8 cellular contexts compared by ENCODE assay signal in the genomic region with DNA sequence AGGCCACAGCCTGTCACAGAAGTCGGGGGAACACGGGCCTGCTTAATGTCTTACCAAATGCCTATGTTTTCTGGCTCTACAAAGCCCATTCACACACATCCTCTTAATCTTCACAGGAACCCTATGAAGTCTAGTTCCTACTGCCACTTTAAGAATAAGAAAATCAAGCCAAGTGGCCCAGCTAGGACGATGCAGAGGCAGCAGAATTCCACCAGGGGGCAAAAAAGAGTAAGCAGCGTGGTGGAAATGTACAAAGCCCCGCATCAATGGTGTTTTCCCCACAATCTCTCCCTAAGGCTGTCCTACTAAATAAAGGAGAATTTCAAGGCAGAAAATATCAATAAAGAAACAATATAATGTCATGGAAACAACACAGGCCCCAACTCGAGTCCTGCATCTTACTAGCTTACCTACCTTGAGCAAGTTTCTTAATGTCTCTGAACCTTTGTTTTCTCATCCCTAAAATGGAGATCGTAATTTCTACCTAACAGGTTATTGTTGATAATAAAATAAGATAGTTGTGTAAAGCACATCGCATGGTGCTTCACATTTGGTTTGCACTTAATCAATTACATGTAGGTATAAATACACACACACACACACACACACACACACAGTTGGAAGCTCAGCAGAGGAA. TPM values are rescaled to one million over a fixed set of nuclear protein-coding genes. Genes with fewer than 3 reads are reported as not detected.
DNase-seq lines count a peak whose midpoint lies in the region; ATAC-seq and TF ChIP-seq lines count a peak whose summit lies in the region.

No MANE protein-coding gene starts in this region.

- ATAC-seq in GM19043 (IDR thresholded peaks at IDR 0.05; ENCODE audit: low read depth, unreplicated experiment) (peak; percentile 80), HG03159 (IDR thresholded peaks at IDR 0.05; ENCODE audit: unreplicated experiment) (peak; percentile 90), heart left ventricle (peak; percentile 24 to 67 (median 56))
- no peak for ATAC-seq in activated CD8-positive, alpha-beta T cell treated with anti-CD3 and anti-CD28 coated beads, Interleukin-2, amount 10 ng/mL, durations not matched to agents 7 days and 5 days

- H3K4me3 ChIP-seq in heart left ventricle = no peak overlapping the region

- H3K9me3 Mint-ChIP-seq in activated CD8-positive, alpha-beta T cell treated with anti-CD3 and anti-CD28 coated beads, Interleukin-2, amount 10 ng/mL, durations not matched to agents 7 days and 5 days (ENCODE audit: insufficient read depth) = no peaks in the 10 kb centered on the region
- H3K9me3 Mint-ChIP-seq in T-helper 2 cell treated with Interferon-gamma antibody and Interleukin-4, amounts not matched to agents 5 μg/mL and 100 μg/mL, for 36 hours = no peaks in the 10 kb centered on the region

- no peak overlapping the region for H3K4me3 Mint-ChIP-seq in activated CD8-positive, alpha-beta T cell treated with anti-CD3 and anti-CD28 coated beads, Interleukin-2, amount 10 ng/mL, durations not matched to agents 7 days and 5 days
- no peak overlapping the region for H3K4me3 Mint-ChIP-seq in T-helper 2 cell treated with Interferon-gamma antibody and Interleukin-4, amounts not matched to agents 5 μg/mL and 100 μg/mL, for 36 hours

- H3K4me1 ChIP-seq in heart left ventricle = peaks cover 0 to 8% (median 0%) of the 10 kb centered on the region in 12 donors

- 20 to 26% (median 23%) methylated on average over 8 of the region's 8 CpGs for WGBS in heart left ventricle, 4 donors

- intact Hi-C loops in heart left ventricle (cut with DNase I) = loop anchor here (5.0 to 10.0 kb wide), 7 partner anchors 334 to 1051 kb away; no protein-coding TSS in a partner anchor

- H3K36me3 ChIP-seq in heart left ventricle = peaks cover 0 to 33% (median 10%) of the 10 kb centered on the region in 9 donors

- no peak overlapping the region for H3K27ac ChIP-seq in heart left ventricle

- H3K4me1 Mint-ChIP-seq in activated CD8-positive, alpha-beta T cell treated with anti-CD3 and anti-CD28 coated beads, Interleukin-2, amount 10 ng/mL, durations not matched to agents 7 days and 5 days (ENCODE audit: low read depth) = no peaks in the 10 kb centered on the region
- no peaks in the 10 kb centered on the region for H3K4me1 Mint-ChIP-seq in T-helper 2 cell treated with Interferon-gamma antibody and Interleukin-4, amounts not matched to agents 5 μg/mL and 100 μg/mL, for 36 hours (ENCODE audit: low read depth)

- TF ChIP-seq CTCF in heart left ventricle (IDR thresholded peaks at IDR 0.05) = peak; percentile 73 to 95 (median 86)

- H3K27ac Mint-ChIP-seq in activated CD8-positive, alpha-beta T cell treated with anti-CD3 and anti-CD28 coated beads, Interleukin-2, amount 10 ng/mL, durations not matched to agents 7 days and 5 days = no peak overlapping the region
- no peak overlapping the region for H3K27ac Mint-ChIP-seq in T-helper 2 cell treated with Interferon-gamma antibody and Interleukin-4, amounts not matched to agents 5 μg/mL and 100 μg/mL, for 36 hours

- H3K27me3 Mint-ChIP-seq in activated CD8-positive, alpha-beta T cell treated with anti-CD3 and anti-CD28 coated beads, Interleukin-2, amount 10 ng/mL, durations not matched to agents 7 days and 5 days (ENCODE audit: low read depth) = no peaks in the 10 kb centered on the region
- no peaks in the 10 kb centered on the region for H3K27me3 Mint-ChIP-seq in T-helper 2 cell treated with Interferon-gamma antibody and Interleukin-4, amounts not matched to agents 5 μg/mL and 100 μg/mL, for 36 hours (ENCODE audit: low read depth)

- POLR2A ChIA-PET in activated CD8-positive, alpha-beta T cell treated with anti-CD3 and anti-CD28 coated beads, Interleukin-2, amount 10 ng/mL, durations not matched to agents 7 days and 5 days (lab: Charles Lee) = no interaction called here

- DNase-seq in DMS 273 (lab: John Stamatoyannopoulos, UW; ENCODE audit: unreplicated experiment) = peak; percentile 86
- peak; percentile 88 for DNase-seq in NCI-H2227 (lab: John Stamatoyannopoulos, UW; ENCODE audit: unreplicated experiment)
- peak; percentile 37 for DNase-seq in activated CD8-positive, alpha-beta T cell treated with anti-CD3 and anti-CD28 coated beads, Interleukin-2, amount 10 ng/mL, durations not matched to agents 7 days and 5 days
- peak in 2 of 5 donors; percentile 40 to 45 for DNase-seq in heart left ventricle
- DNase-seq in renal cortical epithelial cell (ENCODE audit: low read depth) = peak; percentile 61
- no peak for DNase-seq in T-helper 2 cell treated with Interferon-gamma antibody and Interleukin-4, amounts not matched to agents 5 μg/mL and 100 μg/mL, for 36 hours (ENCODE audit: low spot score)

- TF ChIP-seq POLR2A in heart left ventricle (IDR thresholded peaks at IDR 0.05) = no peak

- CTCF ChIA-PET in activated CD8-positive, alpha-beta T cell treated with anti-CD3 and anti-CD28 coated beads, Interleukin-2, amount 10 ng/mL, durations not matched to agents 7 days and 5 days (lab: Charles Lee) = interaction anchor here (0.9 kb wide), 1 partner anchor 15 kb away, joined by 3 read pairs; no protein-coding TSS in a partner anchor

- no peaks in the 10 kb centered on the region for H3K9me3 ChIP-seq in heart left ventricle

- H3K36me3 Mint-ChIP-seq in activated CD8-positive, alpha-beta T cell treated with anti-CD3 and anti-CD28 coated beads, Interleukin-2, amount 10 ng/mL, durations not matched to agents 7 days and 5 days (ENCODE audit: low read depth) = no peaks in the 10 kb centered on the region
- no peaks in the 10 kb centered on the region for H3K36me3 Mint-ChIP-seq in T-helper 2 cell treated with Interferon-gamma antibody and Interleukin-4, amounts not matched to agents 5 μg/mL and 100 μg/mL, for 36 hours (ENCODE audit: low read depth)

- H3K27me3 ChIP-seq in heart left ventricle = no peaks in the 10 kb centered on the region

RNA-seq across cellular contexts. Expression of gene SEC16B, which starts 21.4 kb away (rescaled TPM):
- total RNA-seq in activated CD8-positive, alpha-beta T cell treated with anti-CD3 and anti-CD28 coated beads, Interleukin-2, amount 10 ng/mL, durations not matched to agents 7 days and 5 days = not detected
- total RNA-seq in heart left ventricle = 1 to 10 TPM; 1.2 to 3.3 (median 2.3) TPM
- polyA plus RNA-seq in heart left ventricle = 1 to 10 TPM; 1.1 to 3.8 TPM
- total RNA-seq in renal cortical epithelial cell = 0.35 and 1.2 TPM in 2 replicates
